10 cellular contexts compared by ENCODE assay signal in genomic region chr1:23222742-23223141, GRCh38. TPM values are rescaled to one million over a fixed set of nuclear protein-coding genes. Genes with fewer than 3 reads are reported as not detected.
"Had no signal": no experiment of that assay in that cellular context is flagged by ENCODE, and none has a peak within 500 bp of the region (broad histone marks: within the 10 kb centered on the region; RNA-seq: fewer than 3 reads in every experiment).

No MANE protein-coding gene starts in this region.

- DNase-seq: GM23248, GOT3, H9, HCEC 1CT, HFFc6, IMR-90, KBM-7 had no signal

- H3K4me3 ChIP-seq: GM23248 had no signal

- H2AFZ ChIP-seq: GM23248 had no signal

- H3K9ac ChIP-seq: GM23248, KMS-11 had no signal

- H3K4me2 ChIP-seq: KMS-11 had no signal

- H3K27ac ChIP-seq: GM23248, HL-60, KMS-11 had no signal

- FAIRE-seq: H54 had no signal

RNA-seq across cellular contexts. Expression of gene HTR1D, which starts 5.4 kb away (rescaled TPM):
- total RNA-seq: GM23248 had no signal
- polyA plus RNA-seq: GM23248 had no signal
